ENCODE assay signal across 19 cellular contexts in genomic region chr6:5762561-5762968, GRCh38.
DNase-seq lines count a peak whose midpoint lies in the region; ATAC-seq and TF ChIP-seq lines count a peak whose summit lies in the region.
"Had no signal": no experiment of that assay in that cellular context is flagged by ENCODE, and none has a peak within 500 bp of the region (broad histone marks: within the 10 kb centered on the region; RNA-seq: fewer than 3 reads in every experiment).

No MANE protein-coding gene starts in this region.

- CTCF ChIA-PET in A673 (lab: Charles Lee): no interaction called here

- TF ChIP-seq POLR2A in gastroesophageal sphincter (IDR thresholded peaks at IDR 0.05): no peak

- 65 to 69% methylated on average over 4 to 8 of the region's 12 CpGs for WGBS in gastroesophageal sphincter (ENCODE audit: low coverage in 1 of 2), 2 donors

- H3K36me3 Mint-ChIP-seq in neural crest cell (ENCODE audit: low read depth): peaks cover 6% of the 10 kb centered on the region

- no peak overlapping the region for H3K4me3 Mint-ChIP-seq in neural crest cell
- H3K4me3 Mint-ChIP-seq: activated naive CD8-positive, alpha-beta T cell treated with anti-CD3 and anti-CD28 coated beads for 36 hours had no signal

- no peak for TF ChIP-seq EP300 in gastroesophageal sphincter (IDR thresholded peaks at IDR 0.05)

- no peak overlapping the region for H3K4me3 ChIP-seq in A673 (ENCODE audit: low read depth, low read length, poor library complexity, severe bottlenecking)
- no peak overlapping the region for H3K4me3 ChIP-seq in gastroesophageal sphincter
- H3K4me3 ChIP-seq: HAP-1, SK-N-MC had no signal

- no peaks in the 10 kb centered on the region for H3K36me3 ChIP-seq in A673 (ENCODE audit: insufficient read depth, low read length, poor library complexity, severe bottlenecking)
- no peaks in the 10 kb centered on the region for H3K36me3 ChIP-seq in gastroesophageal sphincter
- H3K36me3 ChIP-seq: brain microvascular endothelial cell, HAP-1 had no signal

- no peaks in the 10 kb centered on the region for H3K27me3 ChIP-seq in A673 (replicated peaks; ENCODE audit: insufficient read depth, low read depth, low read length, poor library complexity)
- H3K27me3 ChIP-seq in gastroesophageal sphincter: no peaks in the 10 kb centered on the region
- H3K27me3 ChIP-seq: brain microvascular endothelial cell had no signal

- no TSS peak for BruUV-seq in A673 (replicated peaks; lab: Mats Ljungman, UMichigan)

- no peaks in the 10 kb centered on the region for H3K27me3 Mint-ChIP-seq in neural crest cell (ENCODE audit: low read depth)
- H3K27me3 Mint-ChIP-seq: activated naive CD8-positive, alpha-beta T cell treated with anti-CD3 and anti-CD28 coated beads for 36 hours had no signal

- TF ChIP-seq CTCF in A673 (conservative IDR thresholded peaks at IDR 0.05; ENCODE audit: low read depth, low read length): no peak
- TF ChIP-seq CTCF in gastroesophageal sphincter (IDR thresholded peaks at IDR 0.05): no peak
- TF ChIP-seq CTCF in neural crest cell (conservative IDR thresholded peaks at IDR 0.05): no peak

- peak overlapping the region; percentile 60 for H3K27ac Mint-ChIP-seq in neural crest cell (ENCODE audit: unreplicated experiment)
- H3K27ac Mint-ChIP-seq: activated naive CD8-positive, alpha-beta T cell treated with anti-CD3 and anti-CD28 coated beads for 36 hours had no signal

- peak overlapping the region; percentile 12 for H3K27ac ChIP-seq in A673 (ENCODE audit: low read depth, low read length, poor library complexity, severe bottlenecking)
- H3K27ac ChIP-seq in gastroesophageal sphincter: no peak overlapping the region
- H3K27ac ChIP-seq: brain microvascular endothelial cell, C4-2B, epithelial cell of prostate, SK-N-MC had no signal

- ATAC-seq in gastroesophageal sphincter: peak; percentile 79
- ATAC-seq: Panc1 had no signal

- DNase-seq in A673 (ENCODE audit: low spot score): no peak
- DNase-seq in NCI-H82 treated with DMSO at 0.1 percent for 48 hours (lab: John Stamatoyannopoulos, UW; ENCODE audit: unreplicated experiment): peak; percentile 33
- DNase-seq in neural crest cell (ENCODE audit: low read depth, low spot score): no peak
- no peak for DNase-seq in SIG-M5 (lab: John Stamatoyannopoulos, UW)
- no peak for DNase-seq in NK-92 (lab: John Stamatoyannopoulos, UW; ENCODE audit: unreplicated experiment)
- DNase-seq in Kasumi-1 (lab: John Stamatoyannopoulos, UW): no peak
- no peak for DNase-seq in kidney tubule cell (ENCODE audit: low spot score)
- DNase-seq: 8988T; activated naive CD8-positive, alpha-beta T cell treated with anti-CD3 and anti-CD28 coated beads for 36 hours; brain microvascular endothelial cell; dermis blood vessel endothelial cell; GDM1; NCI-H1105 had no signal

- H3K9me3 Mint-ChIP-seq in neural crest cell: no peaks in the 10 kb centered on the region

- POLR2A ChIA-PET in A673 (lab: Charles Lee; ENCODE audit: low non-redundant PET): no interaction called here

- H3K4me1 ChIP-seq in A673 (ENCODE audit: insufficient read depth, low read length, poor library complexity, severe bottlenecking) (peaks cover 13% of the 10 kb centered on the region), gastroesophageal sphincter (peaks cover 0 to 43% (median 10%) of the 10 kb centered on the region in 3 donors)
- H3K4me1 ChIP-seq: HAP-1 had no signal

- H3K4me1 Mint-ChIP-seq in neural crest cell: peaks cover 15% of the 10 kb centered on the region

- intact Hi-C loops in A673 (cut with micrococcal nuclease; ENCODE audit: unreplicated experiment): no loop called here

- H3K9me3 ChIP-seq in A673 (ENCODE audit: low read depth, low read length, poor library complexity, severe bottlenecking) (no peaks in the 10 kb centered on the region), gastroesophageal sphincter (peaks cover 0 to 6% (median 0%) of the 10 kb centered on the region in 3 donors)
- H3K9me3 ChIP-seq: HAP-1 had no signal
